ENCODE assay signal across 11 cellular contexts in genomic region chr5:151675956-151676712, GRCh38. TPM values are rescaled to one million over a fixed set of nuclear protein-coding genes. Genes with fewer than 3 reads are reported as not detected.
DNase-seq lines count a peak whose midpoint lies in the region; ATAC-seq, FAIRE-seq and TF ChIP-seq lines count a peak whose summit lies in the region.
"Had no signal": no experiment of that assay in that cellular context is flagged by ENCODE, and none has a peak within 500 bp of the region (broad histone marks: within the 10 kb centered on the region; RNA-seq: fewer than 3 reads in every experiment).

No MANE protein-coding gene starts in this region.

- in situ Hi-C loops in K562 (cut with MboI) = no loop called here

- WGBS in K562 (ENCODE audit: insufficient coverage, low coverage, missing lambda C conversion rate) = 0% methylated on average over 3 of the region's 3 CpGs
- 27 to 30% methylated on average over 3 of the region's 3 CpGs for WGBS in lower leg skin, 2 donors

- no peak for TF ChIP-seq EP300 in K562 (IDR thresholded peaks at IDR 0.05; ENCODE audit: low read length)

- POLR2A ChIA-PET in K562 (lab: Yijun Ruan, JAX) = interaction anchor here (0.6 to 1.6 kb wide), 3 partner anchors 8 to 604 kb away, joined by 3 to 8 read pairs (median 5); partner anchors contain the start of gene SPARC

- FAIRE-seq in K562 (lab: Jason Lieb, UNC) = no peak

- no peaks in the 10 kb centered on the region for H3K9me1 ChIP-seq in K562 (ENCODE audit: control insufficient read depth, insufficient read depth, low read length)

- no peak overlapping the region for H2AFZ ChIP-seq in K562 (ENCODE audit: low read depth, low read length)

- ATAC-seq in HG03442 (IDR thresholded peaks at IDR 0.05; ENCODE audit: unreplicated experiment) (peak; percentile 18), K562 (no peak), left lung (no peak)

- no peak for TF ChIP-seq CTCF in K562 (IDR thresholded peaks at IDR 0.05 in 2 of 3, conservative IDR thresholded peaks at IDR 0.05 in 1 of 3; ENCODE audit: insufficient read depth in 2 of 3, low read depth in 1 of 3, low read length in 3 of 3)
- TF ChIP-seq CTCF in left lung (IDR thresholded peaks at IDR 0.05) = no peak
- TF ChIP-seq CTCF in lower leg skin (IDR thresholded peaks at IDR 0.05) = no peak

- H3K4me3 ChIP-seq in K562 (no peak overlapping the region), left lung (no peak overlapping the region), lower leg skin (ENCODE audit: low read depth, poor library complexity, severe bottlenecking) (no peak overlapping the region)

- H3K27me3 ChIP-seq in K562 (ENCODE audit: control insufficient read depth in 2 of 2, insufficient read depth in 2 of 2, low read length in 2 of 2) (peaks cover 33 to 37% of the 10 kb centered on the region in 2 experiments), left lung (no peaks in the 10 kb centered on the region)

- no TSS peak for BruUV-seq in K562 (replicated peaks; lab: Mats Ljungman, UMichigan)

- DNase-seq in K562 (ENCODE audit: extremely low read depth in 1 of 4, low spot score in 3 of 4) (no peak), left lung (no peak), lower leg skin (ENCODE audit: low spot score in 2 of 2) (no peak), NCI-H187 (lab: John Stamatoyannopoulos, UW) (no peak)
- no peak for DNase-seq in stimulated activated naive CD4-positive, alpha-beta T cell treated with Interleukin-2 at 50 U/mL for 16 hours (lab: John Stamatoyannopoulos, UW)
- no peak for DNase-seq in activated effector memory CD4-positive, alpha-beta T cell treated with anti-CD3 and anti-CD28 coated beads, Interleukin-2, amount 50 U/mL, for 16 hours
- DNase-seq: central memory CD4-positive, alpha-beta T cell; OCI-M1; stimulated activated naive B cell treated with anti-CD40 and anti-IgM and Interleukin-4, amounts not matched to agents 10 μg/mL and 1 μg/mL and 100 μg/mL, for 72 hours had no signal

- intact Hi-C loops in K562 (cut with micrococcal nuclease) (no loop called here), left lung (cut with DNase I) (no loop called here), lower leg skin (cut with DNase I; ENCODE audit: low total_unique reads) (no loop called here)

- no peak overlapping the region for H3K4me2 ChIP-seq in K562 (ENCODE audit: insufficient read depth, low read length)

- TF ChIP-seq POLR2A in K562 (conservative IDR thresholded peaks at IDR 0.05) (no peak), lower leg skin (IDR thresholded peaks at IDR 0.05) (no peak)

- H3K36me3 ChIP-seq in K562 (ENCODE audit: control insufficient read depth, insufficient read depth, low read length) (no peaks in the 10 kb centered on the region), left lung (peaks cover 0 to 22% of the 10 kb centered on the region in 2 donors)

- no peak for TF ChIP-seq RAD21 in K562 (CRISPR knock-in tag; conservative IDR thresholded peaks at IDR 0.05 in 1 of 2, IDR thresholded peaks at IDR 0.05 in 1 of 2)

- CTCF ChIA-PET in K562 (lab: Yijun Ruan, JAX; ENCODE audit: low intra/inter-chr PET ratio) = no interaction called here

- H3K79me2 ChIP-seq in K562 (ENCODE audit: control insufficient read depth, insufficient read depth, low read length) = no peaks in the 10 kb centered on the region

- H4K20me1 ChIP-seq in K562 (replicated peaks; ENCODE audit: control insufficient read depth, insufficient read depth, low read length) = peaks cover 3% of the 10 kb centered on the region; the same call in 1 of the 2 replicates

- H3K27ac ChIP-seq in K562 (ENCODE audit: extremely low read depth, low read depth, low read length) = no peak overlapping the region
- peak overlapping the region; percentile 79 to 94 for H3K27ac ChIP-seq in left lung
- H3K27ac ChIP-seq in temporal lobe (ENCODE audit: low read depth, low read length) = peak overlapping the region; percentile 70

- H3K9me3 ChIP-seq in K562 (replicated peaks; ENCODE audit: control insufficient read depth, insufficient read depth, low read depth, low read length) = no peaks in the 10 kb centered on the region
- no peaks in the 10 kb centered on the region for H3K9me3 ChIP-seq in left lung

- no peak overlapping the region for H3K9ac ChIP-seq in K562 (ENCODE audit: insufficient read depth in 1 of 2, low read depth in 2 of 2, low read length in 2 of 2)

- no peaks in the 10 kb centered on the region; a peak in 1 of 5 replicates for H3K4me1 ChIP-seq in K562 (replicated peaks in 1 of 2; ENCODE audit: control insufficient read depth in 2 of 2, insufficient read depth in 2 of 2, low read length in 2 of 2)
- peaks cover 65 to 85% of the 10 kb centered on the region in 2 donors for H3K4me1 ChIP-seq in left lung

TF ChIP-seq in K562, 482 proteins besides CTCF, POLR2A, EP300 and RAD21:
- TF ChIP-seq E2F1 (CRISPR knock-in tag; IDR thresholded peaks at IDR 0.05) = no peak
- TF ChIP-seq SPI1 (IDR thresholded peaks at IDR 0.05; ENCODE audit: borderline replicate concordance, low read depth, low read length) = peak; percentile 46; the same call in 1 of the 2 replicates
TF ChIP-seq in K562: peak in this region for 1.

RNA-seq across cellular contexts. Expression of gene SPARC, which starts 10.6 kb away (rescaled TPM):
- total RNA-seq in K562 (2011; cell fraction: chromatin; rRNA removed; ENCODE audit: low replicate concordance) = 2.8 and 4.7 TPM in 2 replicates
- total RNA-seq in K562 (2011; cell fraction: nucleolus; rRNA removed) = 2.7 and 4.2 TPM in 2 replicates
- total RNA-seq in K562 (2011; cell fraction: nucleoplasm; rRNA removed) = 5.5 and 7.9 TPM in 2 replicates
- total RNA-seq in K562 (2014; rRNA removed) (9.4 and 10.5 TPM in 2 replicates), K562 (2014; rRNA removed; fragmentation: Illumina TruSeq; extraction: Trizol) (10.8 and 11.1 TPM in 2 replicates), K562 (2015; rRNA removed; fragmentation: Illumina TruSeq; extraction: Trizol) (9.9 and 10.5 TPM in 2 replicates), K562 (2021) (20.4 and 24.3 TPM in 2 replicates), left lung (1,000 to 10,000 TPM; 1,647 to 5,045 TPM), temporal lobe (124 TPM), lower leg skin (100 to 1,000 TPM; 133 to 494 (median 213) TPM)
- polyA plus RNA-seq in K562 (2011; rRNA removed) (3.0 and 6.1 TPM in 2 replicates), K562 (2014; fragmentation: Illumina TruSeq; extraction: Trizol) (18.5 and 20.2 TPM in 2 replicates), K562 (2014; fragmentation: Nextera tagmentation; extraction: Ambion mirVana) (10 to 100 TPM; 12.2 to 35.6 TPM), K562 (2014; rRNA removed) (10.0 and 14.1 TPM in 2 replicates)
- 3.5 and 10.7 TPM in 2 replicates for polyA plus RNA-seq in K562 (2011; cell fraction: cytosol; rRNA removed)
- polyA plus RNA-seq in K562 (2011; cell fraction: nucleus; rRNA removed) = 2.4 and 2.6 TPM in 2 replicates
- 39.6 and 46.1 TPM in 2 replicates for polyA plus RNA-seq in K562 (2012)
- polyA minus RNA-seq in K562 (2011; rRNA and poly(A)+ RNA removed) = 2.1 and 3.4 TPM in 2 replicates
- 2.1 TPM in 1 of 2 replicates, not detected in the other for polyA minus RNA-seq in K562 (2011; cell fraction: cytosol; rRNA and poly(A)+ RNA removed)
- polyA minus RNA-seq in K562 (2011; cell fraction: nucleus; rRNA and poly(A)+ RNA removed) = 0.56 and 0.81 TPM in 2 replicates
